15 cellular contexts compared by ENCODE assay signal in the genomic region with DNA sequence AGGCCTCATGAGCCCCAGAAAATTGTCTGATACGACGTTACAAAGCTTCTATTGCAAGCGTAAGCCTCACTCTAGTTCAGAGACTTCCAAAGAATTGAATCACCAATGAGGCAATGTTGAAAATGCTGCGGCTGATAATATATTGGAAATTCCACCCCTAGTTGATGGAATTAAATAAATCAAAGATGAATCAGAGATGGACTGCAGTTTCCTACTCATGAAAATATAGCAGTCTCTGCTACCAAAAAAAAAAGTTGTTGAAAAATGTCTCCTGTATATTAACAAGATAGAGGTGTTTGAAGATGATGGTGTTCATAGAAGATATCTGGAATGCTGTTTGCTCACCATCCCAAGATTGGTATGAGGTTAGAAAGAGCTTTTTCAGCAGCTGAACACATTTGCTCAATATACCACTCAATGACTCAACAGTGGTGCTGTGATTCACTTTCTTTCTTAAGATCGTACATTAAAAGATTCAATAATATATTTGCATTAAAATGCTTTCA.
DNase-seq lines count a peak whose midpoint lies in the region; FAIRE-seq and TF ChIP-seq lines count a peak whose summit lies in the region.
"Had no signal": no experiment of that assay in that cellular context is flagged by ENCODE, and none has a peak within 500 bp of the region (broad histone marks: within the 10 kb centered on the region; RNA-seq: fewer than 3 reads in every experiment).

No MANE protein-coding gene starts in this region.

- no peaks in the 10 kb centered on the region for H3K36me3 ChIP-seq in adipocyte (ENCODE audit: control insufficient read depth, insufficient read depth, low read length, severe bottlenecking)
- H3K36me3 ChIP-seq in smooth muscle cell (ENCODE audit: low read depth) = no peaks in the 10 kb centered on the region
- H3K36me3 ChIP-seq: BLaER1, left ventricle myocardium inferior, MG63 had no signal

- peak overlapping the region; percentile 24 for H3K4me2 ChIP-seq in smooth muscle cell
- H3K4me2 ChIP-seq: BLaER1 had no signal

- H4K20me1 ChIP-seq in smooth muscle cell (ENCODE audit: low read depth) = no peaks in the 10 kb centered on the region
- H4K20me1 ChIP-seq: BLaER1 had no signal

- peaks cover 5% of the 10 kb centered on the region for H3F3A ChIP-seq in smooth muscle cell (ENCODE audit: low read depth)

- no peak for TF ChIP-seq CTCF in smooth muscle cell (IDR thresholded peaks at IDR 0.05; ENCODE audit: borderline replicate concordance, insufficient read depth, poor library complexity, severe bottlenecking)

- TF ChIP-seq POLR2A in H54 (IDR thresholded peaks at IDR 0.05; ENCODE audit: low read depth, low read length) = no peak

- H3K9me3 ChIP-seq in adipocyte (ENCODE audit: control insufficient read depth, low read length) (no peaks in the 10 kb centered on the region), smooth muscle cell (replicated peaks; ENCODE audit: low read depth) (no peaks in the 10 kb centered on the region)
- H3K9me3 ChIP-seq: BLaER1, MG63 had no signal

- no peak for DNase-seq in H54 (ENCODE audit: insufficient read length, low spot score)
- peak; percentile 17 for DNase-seq in adipocyte (ENCODE audit: low read depth)
- peak; percentile 43 for DNase-seq in fibroblast of the conjunctiva (ENCODE audit: low read depth)
- no peak for DNase-seq in smooth muscle cell (lab: John Stamatoyannopoulos, UW; ENCODE audit: unreplicated experiment)
- no peak for DNase-seq in NCI-H187 treated with DMSO at 0.1 percent for 48 hours (lab: John Stamatoyannopoulos, UW)
- no peak for DNase-seq in stimulated activated CD4-positive, alpha-beta T cell treated with anti-CD3 and anti-CD28 coated beads, Interleukin-4, amount 100 ng/mL, for 24 hours
- DNase-seq in activated effector memory CD4-positive, alpha-beta T cell treated with Interleukin-2 at 50 U/mL for 16 hours = no peak
- DNase-seq in T-helper 1 cell = no peak
- DNase-seq: DMS153, left ventricle myocardium inferior, MG63, NCI-H2107, NCI-H82, posterior cingulate gyrus had no signal

- peak overlapping the region; percentile 61 for H3K27ac ChIP-seq in smooth muscle cell (ENCODE audit: low read depth)
- H3K27ac ChIP-seq: BLaER1, left ventricle myocardium inferior had no signal

- WGBS in smooth muscle cell (ENCODE audit: low lambda C conversion rate) = 53% methylated on average over 5 of the region's 5 CpGs

- no peak overlapping the region for H2AFZ ChIP-seq in smooth muscle cell (ENCODE audit: low read depth)

- FAIRE-seq in H54 (lab: Jason Lieb, UNC) = peak; percentile 72

- no peaks in the 10 kb centered on the region for H3K27me3 ChIP-seq in adipocyte (replicated peaks; ENCODE audit: control insufficient read depth, insufficient read depth, low read length)
- H3K27me3 ChIP-seq in smooth muscle cell (ENCODE audit: low read depth) = no peaks in the 10 kb centered on the region
- H3K27me3 ChIP-seq: BLaER1, MG63 had no signal

- H3K79me2 ChIP-seq in smooth muscle cell (ENCODE audit: low read depth) = no peaks in the 10 kb centered on the region

- H3K4me3 ChIP-seq in adipocyte (ENCODE audit: low read length) (peak overlapping the region; percentile 12), smooth muscle cell (no peak overlapping the region)
- H3K4me3 ChIP-seq: BLaER1, left ventricle myocardium inferior, MG63 had no signal

- H3K4me1 ChIP-seq in adipocyte (ENCODE audit: control insufficient read depth, insufficient read depth, low read length) = peaks cover 55% of the 10 kb centered on the region
- H3K4me1 ChIP-seq in smooth muscle cell (ENCODE audit: low read depth) = peaks cover 11% of the 10 kb centered on the region
- H3K4me1 ChIP-seq: BLaER1 had no signal

- H3K9ac ChIP-seq in adipocyte (ENCODE audit: low read length) = peak overlapping the region; percentile 55
- no peak overlapping the region for H3K9ac ChIP-seq in smooth muscle cell (ENCODE audit: low read depth)
- H3K9ac ChIP-seq: BLaER1 had no signal

Comparison
In these comparisons a context has a peak if more than half of its experiments do, and no peak if none do; other contexts are left out.
1. DNase-seq: peak in adipocyte (single experiment) and fibroblast of the conjunctiva (single experiment); none in H54 (single experiment), smooth muscle cell (single experiment), NCI-H187 treated with DMSO at 0.1 percent for 48 hours (single experiment), stimulated activated CD4-positive, alpha-beta T cell treated with anti-CD3 and anti-CD28 coated beads, Interleukin-4, amount 100 ng/mL, for 24 hours (single experiment), activated effector memory CD4-positive, alpha-beta T cell treated with Interleukin-2 at 50 U/mL for 16 hours (single experiment) and T-helper 1 cell (0 of 5).